Comparison of ENCODE assay signal across 21 cellular contexts in the genomic region with DNA sequence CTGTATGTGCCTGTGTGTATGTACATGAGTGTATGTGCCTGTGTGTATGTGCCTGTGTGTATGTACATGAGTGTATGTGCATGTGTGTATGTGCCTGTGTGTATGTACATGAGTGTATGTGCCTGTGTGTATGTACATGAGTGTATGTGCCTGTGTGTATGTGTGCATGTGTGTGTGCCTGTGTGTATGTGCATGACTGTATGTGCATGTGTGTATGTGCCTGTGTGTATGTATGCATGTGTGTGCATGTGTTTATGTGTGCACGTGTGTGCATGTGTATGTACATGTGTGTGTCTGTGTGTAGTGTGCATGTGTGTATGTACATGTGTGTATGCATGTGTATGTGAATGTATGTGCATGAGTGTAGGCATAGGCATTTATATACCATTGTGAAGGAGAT.
DNase-seq lines count a peak whose midpoint lies in the region; ATAC-seq, FAIRE-seq and TF ChIP-seq lines count a peak whose summit lies in the region.
"Had no signal": no experiment of that assay in that cellular context is flagged by ENCODE, and none has a peak within 500 bp of the region (broad histone marks: within the 10 kb centered on the region; RNA-seq: fewer than 3 reads in every experiment).

No MANE protein-coding gene starts in this region.

- FAIRE-seq in bronchial epithelial cell (lab: Jason Lieb, UNC) = peak; percentile 82
- FAIRE-seq: A549, G401.6 had no signal

- TF ChIP-seq CTCF in C4-2B (conservative IDR thresholded peaks at IDR 0.05) (no peak), HEK293 (tag by site-specific recombination; IDR thresholded peaks at IDR 0.05) (no peak), bronchial epithelial cell (IDR thresholded peaks at IDR 0.05; ENCODE audit: insufficient read depth, low read length, severe bottlenecking) (no peak), esophagus muscularis mucosa (IDR thresholded peaks at IDR 0.05) (no peak), omental fat pad (IDR thresholded peaks at IDR 0.05) (no peak)

- H3K18ac ChIP-seq in trophoblast cell (ENCODE audit: low read length) (no peak overlapping the region), mesenchymal stem cell (ENCODE audit: low read depth in 1 of 2, low read length in 2 of 2) (no peak overlapping the region)

- H3K4ac ChIP-seq in trophoblast cell (ENCODE audit: low read depth, low read length) (no peak overlapping the region), mesenchymal stem cell (ENCODE audit: low read depth in 1 of 2, low read length in 2 of 2) (no peak overlapping the region)

- H2BK120ac ChIP-seq in trophoblast cell (ENCODE audit: insufficient read depth, low read length, poor library complexity) (no peak overlapping the region), mesenchymal stem cell (ENCODE audit: low read depth, low read length) (no peak overlapping the region)

- H3K9me3 ChIP-seq in HEK293 (ENCODE audit: control insufficient read depth, insufficient read depth, low read depth, low read length) (no peaks in the 10 kb centered on the region), trophoblast cell (ENCODE audit: insufficient read depth, low read depth, low read length) (no peaks in the 10 kb centered on the region), mesenchymal stem cell (ENCODE audit: control insufficient read depth, low read length) (no peaks in the 10 kb centered on the region), esophagus muscularis mucosa (no peaks in the 10 kb centered on the region)
- H3K9me3 ChIP-seq: A549 had no signal

- H2BK12ac ChIP-seq in trophoblast cell (ENCODE audit: low read length) = no peak overlapping the region
- H2BK12ac ChIP-seq in mesenchymal stem cell (ENCODE audit: low read length in 2 of 2) = no peak overlapping the region

- CTCF ChIA-PET in HEK293 (lab: Yijun Ruan, JAX) = no interaction called here

- no peak for ATAC-seq in omental fat pad (ENCODE audit: low FRiP score)
- ATAC-seq: A549, Panc1 had no signal

- H3K23ac ChIP-seq in trophoblast cell (ENCODE audit: low read length) (peak overlapping the region; percentile 76), mesenchymal stem cell (ENCODE audit: low read length in 2 of 2) (no peak overlapping the region)

- H3K36me3 ChIP-seq in HEK293 (ENCODE audit: control insufficient read depth in 2 of 2, insufficient read depth in 1 of 2, low read length in 2 of 2) = no peaks in the 10 kb centered on the region
- no peaks in the 10 kb centered on the region for H3K36me3 ChIP-seq in bronchial epithelial cell (ENCODE audit: control insufficient read depth, insufficient read depth, low read length)
- H3K36me3 ChIP-seq in trophoblast cell (ENCODE audit: control insufficient read depth in 1 of 2, insufficient read depth in 2 of 2, low read length in 2 of 2) = no peaks in the 10 kb centered on the region
- no peaks in the 10 kb centered on the region for H3K36me3 ChIP-seq in mesenchymal stem cell (ENCODE audit: control insufficient read depth in 1 of 2, insufficient read depth in 2 of 2, low read depth in 1 of 2, low read length in 2 of 2)
- no peaks in the 10 kb centered on the region for H3K36me3 ChIP-seq in esophagus muscularis mucosa

- H3K27ac ChIP-seq in C4-2B = peak overlapping the region; percentile 14; the same call in 1 of the 2 replicates
- no peak overlapping the region for H3K27ac ChIP-seq in HEK293 (ENCODE audit: extremely low read depth, low read depth, low read length)
- H3K27ac ChIP-seq in trophoblast cell (ENCODE audit: low read depth, low read length) = no peak overlapping the region
- no peak overlapping the region for H3K27ac ChIP-seq in mesenchymal stem cell (ENCODE audit: low read length, poor library complexity, severe bottlenecking)
- no peak overlapping the region for H3K27ac ChIP-seq in esophagus muscularis mucosa (replicated peaks in 1 of 4)
- H3K27ac ChIP-seq: A549, RWPE1 had no signal

- H4K8ac ChIP-seq in trophoblast cell (ENCODE audit: low read depth, low read length) = no peak overlapping the region
- no peak overlapping the region for H4K8ac ChIP-seq in mesenchymal stem cell (ENCODE audit: low read length)

- H3K4me1 ChIP-seq in HEK293 (ENCODE audit: control insufficient read depth, insufficient read depth, low read length) (peaks cover 7% of the 10 kb centered on the region; the same call in 1 of the 2 replicates), trophoblast cell (ENCODE audit: control insufficient read depth in 1 of 2, insufficient read depth in 2 of 2, low read length in 2 of 2) (peaks cover 0 to 2% of the 10 kb centered on the region in 2 experiments), mesenchymal stem cell (ENCODE audit: control insufficient read depth, insufficient read depth, low read depth, low read length) (peaks cover 10% of the 10 kb centered on the region), esophagus muscularis mucosa (no peaks in the 10 kb centered on the region)

- H3K4me2 ChIP-seq in trophoblast cell (ENCODE audit: low read length) (no peak overlapping the region), mesenchymal stem cell (ENCODE audit: low read length, poor library complexity, severe bottlenecking) (no peak overlapping the region)
- H3K4me2 ChIP-seq: A549 had no signal

- no CpG with 5 or more reads among the region's 1 CpG for WGBS in trophoblast cell (ENCODE audit: extremely low coverage, insufficient coverage, insufficient read length)
- 75% methylated on average over 1 of the region's 1 CpG for WGBS in mesenchymal stem cell
- WGBS in esophagus muscularis mucosa = 76% methylated on average over 1 of the region's 1 CpG

- H2AFZ ChIP-seq in trophoblast cell (ENCODE audit: insufficient read depth, low read length, poor library complexity) (no peak overlapping the region), mesenchymal stem cell (ENCODE audit: low read depth, low read length) (no peak overlapping the region)

- H3K79me1 ChIP-seq in trophoblast cell (ENCODE audit: low read length) = no peaks in the 10 kb centered on the region
- H3K79me1 ChIP-seq in mesenchymal stem cell (replicated peaks; ENCODE audit: low read length, poor library complexity, severe bottlenecking) = no peaks in the 10 kb centered on the region

- DNase-seq in bronchial epithelial cell (ENCODE audit: low read depth) = no peak
- DNase-seq in trophoblast cell = no peak
- DNase-seq in mesenchymal stem cell = no peak
- no peak for DNase-seq in GM19240 (ENCODE audit: insufficient read length, low spot score)
- DNase-seq in esophagus muscularis mucosa (ENCODE audit: extremely low spot score) = no peak
- no peak for DNase-seq in omental fat pad (ENCODE audit: low spot score)
- DNase-seq: CD4-positive, CD25-positive, alpha-beta regulatory T cell; DMS153; H7; KBM-7; MV-4-11; NCI-H1105; NCI-H2227 treated with DMSO at 0.1 percent for 48 hours; NCI-H526 treated with DMSO at 0.1 percent for 48 hours; SHP77 had no signal

- no peak overlapping the region for H2BK5ac ChIP-seq in trophoblast cell (ENCODE audit: low read depth, low read length, poor library complexity)
- H2BK5ac ChIP-seq in mesenchymal stem cell (ENCODE audit: low read depth, low read length, poor library complexity, severe bottlenecking) = no peak overlapping the region

- intact Hi-C loops in esophagus muscularis mucosa (cut with DNase I) = no loop called here

- POLR2A ChIA-PET in HEK293 (lab: Yijun Ruan, JAX) = interaction anchor here (1.1 kb wide), 1 partner anchor 12 kb away, joined by 4 read pairs; no protein-coding TSS in a partner anchor

- no peak overlapping the region for H4K12ac ChIP-seq in trophoblast cell (ENCODE audit: low read depth, low read length)

- no peaks in the 10 kb centered on the region for H3K27me3 ChIP-seq in bronchial epithelial cell (ENCODE audit: control insufficient read depth, insufficient read depth, low read length)
- no peaks in the 10 kb centered on the region for H3K27me3 ChIP-seq in trophoblast cell (ENCODE audit: insufficient read depth, low read length)
- peaks cover 0 to 3% of the 10 kb centered on the region in 2 experiments for H3K27me3 ChIP-seq in mesenchymal stem cell (ENCODE audit: control insufficient read depth in 1 of 2, insufficient read depth in 1 of 2, low read length in 2 of 2)
- H3K27me3 ChIP-seq in esophagus muscularis mucosa = peaks cover 0 to 32% (median under 1%) of the 10 kb centered on the region in 4 donors

- H4K91ac ChIP-seq in trophoblast cell (ENCODE audit: low read depth, low read length) = no peak overlapping the region
- no peak overlapping the region for H4K91ac ChIP-seq in mesenchymal stem cell (ENCODE audit: low read length)

- TF ChIP-seq EP300 in esophagus muscularis mucosa (IDR thresholded peaks at IDR 0.05) = no peak

- H3K79me2 ChIP-seq in trophoblast cell (ENCODE audit: control insufficient read depth, insufficient read depth, low read length, poor library complexity) = no peaks in the 10 kb centered on the region

- H3K4me3 ChIP-seq in HEK293 (ENCODE audit: low read depth, low read length) (no peak overlapping the region), bronchial epithelial cell (ENCODE audit: low read depth, low read length) (no peak overlapping the region), trophoblast cell (ENCODE audit: low read depth, low read length) (no peak overlapping the region), mesenchymal stem cell (ENCODE audit: insufficient read depth in 1 of 2, low read depth in 1 of 2, low read length in 2 of 2) (no peak overlapping the region), esophagus muscularis mucosa (no peak overlapping the region)
- H3K4me3 ChIP-seq: A549 had no signal

- H2AK5ac ChIP-seq in trophoblast cell (ENCODE audit: low read length) (no peak overlapping the region), mesenchymal stem cell (ENCODE audit: low read length, severe bottlenecking) (no peak overlapping the region)

- no peak for TF ChIP-seq POLR2A in esophagus muscularis mucosa (IDR thresholded peaks at IDR 0.05; ENCODE audit: low read depth)

- H3K14ac ChIP-seq in trophoblast cell (ENCODE audit: low read length) = no peak overlapping the region
- H3K14ac ChIP-seq in mesenchymal stem cell (ENCODE audit: low read length in 2 of 2) = no peak overlapping the region

- H3K9ac ChIP-seq in trophoblast cell (ENCODE audit: low read length) (no peak overlapping the region), mesenchymal stem cell (ENCODE audit: low read length) (no peak overlapping the region)

- H2BK15ac ChIP-seq in mesenchymal stem cell (ENCODE audit: low read depth, poor library complexity, severe bottlenecking) = no peak overlapping the region

TF ChIP-seq in HEK293, 187 proteins besides CTCF, POLR2A, EP300 and RAD21 (continues in another document):
- TF ChIP-seq, protein P1, sequence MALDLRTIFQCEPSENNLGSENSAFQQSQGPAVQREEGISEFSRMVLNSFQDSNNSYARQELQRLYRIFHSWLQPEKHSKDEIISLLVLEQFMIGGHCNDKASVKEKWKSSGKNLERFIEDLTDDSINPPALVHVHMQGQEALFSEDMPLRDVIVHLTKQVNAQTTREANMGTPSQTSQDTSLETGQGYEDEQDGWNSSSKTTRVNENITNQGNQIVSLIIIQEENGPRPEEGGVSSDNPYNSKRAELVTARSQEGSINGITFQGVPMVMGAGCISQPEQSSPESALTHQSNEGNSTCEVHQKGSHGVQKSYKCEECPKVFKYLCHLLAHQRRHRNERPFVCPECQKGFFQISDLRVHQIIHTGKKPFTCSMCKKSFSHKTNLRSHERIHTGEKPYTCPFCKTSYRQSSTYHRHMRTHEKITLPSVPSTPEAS (tag by site-specific recombination; IDR thresholded peaks at IDR 0.05) = peak; percentile 78
- no peak for TF ChIP-seq ZNF623 (tag by site-specific recombination; IDR thresholded peaks at IDR 0.05)
